18 cellular contexts compared by ENCODE assay signal in genomic region chr10:103720328-103720963, GRCh38.
DNase-seq lines count a peak whose midpoint lies in the region; TF ChIP-seq lines count a peak whose summit lies in the region.
"Had no signal": no experiment of that assay in that cellular context is flagged by ENCODE, and none has a peak within 500 bp of the region (broad histone marks: within the 10 kb centered on the region; RNA-seq: fewer than 3 reads in every experiment).

No MANE protein-coding gene starts in this region.

- no peak overlapping the region for H2BK5ac ChIP-seq in neuronal stem cell (ENCODE audit: low read length)

- no peak overlapping the region for H3K27ac Mint-ChIP-seq in endothelial cell (ENCODE audit: unreplicated experiment)
- H3K27ac Mint-ChIP-seq: naive thymus-derived CD4-positive, alpha-beta T cell; stimulated activated naive B cell treated with anti-CD40 and anti-IgM and Interleukin-4, amounts not matched to agents 10 μg/mL and 1 μg/mL and 100 μg/mL, for 72 hours had no signal

- H3K4ac ChIP-seq in neuronal stem cell (ENCODE audit: low read length): no peak overlapping the region

- peak overlapping the region; percentile 79 for H3K14ac ChIP-seq in neuronal stem cell (ENCODE audit: low read length)

- no peak overlapping the region for H2AK5ac ChIP-seq in neuronal stem cell (ENCODE audit: low read depth, low read length)

- H2BK12ac ChIP-seq in neuronal stem cell (ENCODE audit: low read length): no peak overlapping the region

- H3K4me3 Mint-ChIP-seq in endothelial cell (ENCODE audit: unreplicated experiment): no peak overlapping the region
- H3K4me3 Mint-ChIP-seq: naive thymus-derived CD4-positive, alpha-beta T cell; stimulated activated naive B cell treated with anti-CD40 and anti-IgM and Interleukin-4, amounts not matched to agents 10 μg/mL and 1 μg/mL and 100 μg/mL, for 72 hours had no signal

- H3K27ac ChIP-seq in BLaER1: 0 out of 2 replicates have a peak overlapping the region, but pooled peaks have one; percentile 4
- H3K27ac ChIP-seq in fibroblast of lung (ENCODE audit: insufficient read depth, low read length): no peak overlapping the region
- H3K27ac ChIP-seq in neuronal stem cell (replicated peaks; ENCODE audit: low read length): no peak overlapping the region
- H3K27ac ChIP-seq: lower lobe of right lung, SJSA1 had no signal

- H4K20me1 ChIP-seq in BLaER1 (peaks cover 68% of the 10 kb centered on the region), fibroblast of lung (ENCODE audit: control insufficient read depth, extremely low read depth, insufficient read depth, low read length) (no peaks in the 10 kb centered on the region)

- H3K79me2 ChIP-seq in fibroblast of lung (ENCODE audit: control insufficient read depth, insufficient read depth, low read length): no peaks in the 10 kb centered on the region

- H2BK15ac ChIP-seq in neuronal stem cell (ENCODE audit: low read length): no peak overlapping the region

- H4K8ac ChIP-seq in neuronal stem cell (ENCODE audit: low read depth, low read length): no peak overlapping the region

- H3K27me3 Mint-ChIP-seq in endothelial cell (ENCODE audit: unreplicated experiment): peaks cover 5% of the 10 kb centered on the region
- H3K27me3 Mint-ChIP-seq: stimulated activated naive B cell treated with anti-CD40 and anti-IgM and Interleukin-4, amounts not matched to agents 10 μg/mL and 1 μg/mL and 100 μg/mL, for 72 hours had no signal

- H3K9ac ChIP-seq in BLaER1: no peak overlapping the region
- peak overlapping the region; percentile 10 for H3K9ac ChIP-seq in NT2/D1 (ENCODE audit: insufficient read length, low read depth)
- no peak overlapping the region for H3K9ac ChIP-seq in fibroblast of lung (ENCODE audit: insufficient read depth, low read length)
- H3K9ac ChIP-seq in neuronal stem cell (ENCODE audit: low read depth, low read length, poor library complexity): no peak overlapping the region

- peak overlapping the region; percentile 56 for H3K23ac ChIP-seq in neuronal stem cell (ENCODE audit: low read depth, low read length, poor library complexity)

- H3K4me3 ChIP-seq in BLaER1 (no peak overlapping the region), NT2/D1 (ENCODE audit: insufficient read length, low read depth) (no peak overlapping the region), fibroblast of lung (replicated peaks in 1 of 4; ENCODE audit: control extremely low read depth in 1 of 4, insufficient read depth in 1 of 4, low read depth in 3 of 4, low read length in 4 of 4) (no peak overlapping the region), neuronal stem cell (ENCODE audit: low read length in 2 of 2) (no peak overlapping the region)
- H3K4me3 ChIP-seq: lower lobe of right lung, SJSA1 had no signal

- peaks cover 18% of the 10 kb centered on the region for H3K4me1 Mint-ChIP-seq in endothelial cell (ENCODE audit: unreplicated experiment)
- H3K4me1 Mint-ChIP-seq: stimulated activated naive B cell treated with anti-CD40 and anti-IgM and Interleukin-4, amounts not matched to agents 10 μg/mL and 1 μg/mL and 100 μg/mL, for 72 hours had no signal

- no peaks in the 10 kb centered on the region for H3K27me3 ChIP-seq in BLaER1
- no peaks in the 10 kb centered on the region for H3K27me3 ChIP-seq in NT2/D1 (ENCODE audit: insufficient read depth, insufficient read length)
- no peaks in the 10 kb centered on the region for H3K27me3 ChIP-seq in fibroblast of lung (ENCODE audit: control insufficient read depth, insufficient read depth, low read length)
- H3K27me3 ChIP-seq in neuronal stem cell (ENCODE audit: control insufficient read depth in 3 of 3, insufficient read depth in 3 of 3, low read depth in 1 of 3, low read length in 3 of 3): no peaks in the 10 kb centered on the region
- H3K27me3 ChIP-seq: SJSA1 had no signal

- WGBS in neuronal stem cell (ENCODE audit: extremely low coverage in 2 of 2, insufficient read length in 2 of 2, insufficient replicate concordance in 1 of 2), 2 donors: no CpG with 5 or more reads among the region's 17 CpGs

- H3K9me3 ChIP-seq in BLaER1 (no peaks in the 10 kb centered on the region), NT2/D1 (ENCODE audit: insufficient read depth, low read length) (no peaks in the 10 kb centered on the region), fibroblast of lung (ENCODE audit: control insufficient read depth, insufficient read depth, low read depth, low read length) (no peaks in the 10 kb centered on the region), neuronal stem cell (replicated peaks in 1 of 2; ENCODE audit: control insufficient read depth in 2 of 2, insufficient read depth in 1 of 2, low read depth in 1 of 2, low read length in 2 of 2) (no peaks in the 10 kb centered on the region)
- H3K9me3 ChIP-seq: lower lobe of right lung, SJSA1 had no signal

- H2AFZ ChIP-seq in fibroblast of lung (ENCODE audit: low read length) (no peak overlapping the region), neuronal stem cell (ENCODE audit: low read length) (no peak overlapping the region)

- TF ChIP-seq CTCF in fibroblast of lung (conservative IDR thresholded peaks at IDR 0.05 in 1 of 2, IDR thresholded peaks at IDR 0.05 in 1 of 2; ENCODE audit: low read depth in 1 of 2, low read length in 2 of 2) (no peak), endothelial cell (IDR thresholded peaks at IDR 0.05; ENCODE audit: unreplicated experiment) (no peak)

- H3K18ac ChIP-seq in neuronal stem cell (ENCODE audit: low read length): no peak overlapping the region

- no peaks in the 10 kb centered on the region for H3K79me1 ChIP-seq in neuronal stem cell (ENCODE audit: low read depth, low read length)

- no peaks in the 10 kb centered on the region for H3K4me1 ChIP-seq in BLaER1
- peaks cover 12% of the 10 kb centered on the region for H3K4me1 ChIP-seq in NT2/D1 (ENCODE audit: insufficient read depth, insufficient read length)
- H3K4me1 ChIP-seq in fibroblast of lung (ENCODE audit: control insufficient read depth, extremely low read depth, insufficient read depth, low read length): peaks cover 11% of the 10 kb centered on the region
- peaks cover 0 to 2% of the 10 kb centered on the region in 2 donors for H3K4me1 ChIP-seq in neuronal stem cell (ENCODE audit: control insufficient read depth in 2 of 2, insufficient read depth in 1 of 2, low read depth in 1 of 2, low read length in 2 of 2)
- H3K4me1 ChIP-seq: lower lobe of right lung had no signal

- peaks cover 27% of the 10 kb centered on the region for H3K36me3 Mint-ChIP-seq in endothelial cell (ENCODE audit: low read depth, unreplicated experiment)
- H3K36me3 Mint-ChIP-seq: naive thymus-derived CD4-positive, alpha-beta T cell; stimulated activated naive B cell treated with anti-CD40 and anti-IgM and Interleukin-4, amounts not matched to agents 10 μg/mL and 1 μg/mL and 100 μg/mL, for 72 hours had no signal

- H2BK120ac ChIP-seq in neuronal stem cell (ENCODE audit: low read depth, low read length): no peak overlapping the region

- no peaks in the 10 kb centered on the region for H3K9me3 Mint-ChIP-seq in endothelial cell (ENCODE audit: unreplicated experiment)
- H3K9me3 Mint-ChIP-seq: stimulated activated naive B cell treated with anti-CD40 and anti-IgM and Interleukin-4, amounts not matched to agents 10 μg/mL and 1 μg/mL and 100 μg/mL, for 72 hours had no signal

- H4K91ac ChIP-seq in neuronal stem cell (ENCODE audit: low read depth, low read length, poor library complexity): no peak overlapping the region

- no peak overlapping the region for H3K4me2 ChIP-seq in BLaER1
- H3K4me2 ChIP-seq in fibroblast of lung (ENCODE audit: extremely low read depth, insufficient read depth, low read length): peak overlapping the region; percentile 35
- H3K4me2 ChIP-seq in neuronal stem cell (ENCODE audit: insufficient read depth, low read length, poor library complexity, severe bottlenecking): no peak overlapping the region

- H3K36me3 ChIP-seq in BLaER1 (peaks cover 99% of the 10 kb centered on the region), NT2/D1 (ENCODE audit: insufficient read depth, insufficient read length, low read length) (peaks cover 3% of the 10 kb centered on the region), fibroblast of lung (ENCODE audit: control insufficient read depth, insufficient read depth, low read length) (peaks cover 4% of the 10 kb centered on the region), neuronal stem cell (replicated peaks in 1 of 2; ENCODE audit: control insufficient read depth in 2 of 2, insufficient read depth in 2 of 2, low read length in 2 of 2) (peaks cover 0 to 35% of the 10 kb centered on the region in 2 donors)
- H3K36me3 ChIP-seq: SJSA1 had no signal

- DNase-seq in NT2/D1 (ENCODE audit: low read depth, low spot score) (no peak), fibroblast of lung (ENCODE audit: low read depth in 2 of 2) (peak; percentile 29 to 58), neuronal stem cell (ENCODE audit: low spot score) (no peak), DMS153 treated with DMSO at 0.1 percent for 48 hours (lab: John Stamatoyannopoulos, UW; ENCODE audit: unreplicated experiment) (no peak), endothelial cell (ENCODE audit: low spot score) (no peak), HCEC 1CT (no peak)
- no peak for DNase-seq in stimulated activated CD4-positive, alpha-beta T cell treated with anti-CD3 and anti-CD28 coated beads, Interleukin-15, amount 100 ng/mL, for 24 hours
- DNase-seq: activated CD4-positive, alpha-beta T cell treated with anti-CD3 and anti-CD28 coated beads for 4 hours; activated gamma-delta T cell treated with Interleukin-2 at 50 U/mL for 16 hours; EL; lower lobe of right lung; naive thymus-derived CD4-positive, alpha-beta T cell; NCI-H1436 treated with DMSO at 0.1 percent for 48 hours; NCI-H446 treated with DMSO at 0.1 percent for 48 hours; stimulated activated naive B cell treated with anti-CD40 and anti-IgM and Interleukin-4, amounts not matched to agents 10 μg/mL and 1 μg/mL and 100 μg/mL, for 72 hours; T1000 had no signal

Comparison
In these comparisons a context has a peak if more than half of its experiments do, and no peak if none do; other contexts are left out.
1. DNase-seq: peak in fibroblast of lung (2 of 2); none in NT2/D1 (single experiment), neuronal stem cell (single experiment), stimulated activated CD4-positive, alpha-beta T cell treated with anti-CD3 and anti-CD28 coated beads, Interleukin-15, amount 100 ng/mL, for 24 hours (single experiment), DMS153 treated with DMSO at 0.1 percent for 48 hours (single experiment), endothelial cell (single experiment) and HCEC 1CT (single experiment).